In the genomic region with DNA sequence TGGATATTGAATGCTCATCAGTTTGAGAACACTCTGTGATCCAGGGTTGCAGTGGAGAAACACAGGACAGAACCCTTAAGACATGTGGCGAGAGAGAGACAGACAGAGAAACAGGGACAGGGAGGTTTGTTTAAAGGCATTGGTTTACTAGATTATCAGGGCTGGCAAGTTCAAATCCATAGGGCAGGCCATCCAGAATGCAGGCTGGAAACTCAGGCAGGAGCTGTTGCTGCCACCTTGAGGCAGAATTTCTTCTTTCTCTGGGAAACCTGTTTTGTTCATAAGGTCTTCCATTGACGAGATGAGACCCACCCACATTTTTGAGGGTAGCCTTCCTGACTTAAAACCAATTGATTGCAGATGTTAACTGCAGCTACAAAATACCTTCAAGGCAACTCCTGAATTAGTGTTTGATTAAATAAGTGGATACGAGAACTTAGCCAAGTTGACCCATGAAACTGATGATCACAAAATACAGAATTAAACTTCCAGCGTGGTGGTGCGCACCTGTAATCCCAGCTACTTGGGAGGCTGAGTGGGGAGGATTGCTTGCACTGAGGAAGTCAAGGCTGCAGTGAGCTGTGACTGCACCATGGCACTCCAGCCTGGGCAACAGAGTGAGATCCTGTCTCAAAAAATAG, we compare ENCODE assay signal across 9 cellular contexts. TPM values are rescaled to one million over a fixed set of nuclear protein-coding genes. Genes with fewer than 3 reads are reported as not detected.
DNase-seq lines count a peak whose midpoint lies in the region; ATAC-seq, FAIRE-seq and TF ChIP-seq lines count a peak whose summit lies in the region.
"Had no signal": no experiment of that assay in that cellular context is flagged by ENCODE, and none has a peak within 500 bp of the region (broad histone marks: within the 10 kb centered on the region; RNA-seq: fewer than 3 reads in every experiment).

No MANE protein-coding gene starts in this region.

- H3K9me3 ChIP-seq in DND-41 (ENCODE audit: insufficient read depth, low read length, severe bottlenecking) = no peaks in the 10 kb centered on the region
- no peaks in the 10 kb centered on the region for H3K9me3 ChIP-seq in OCI-LY3 (ENCODE audit: insufficient read depth, low read length)
- peaks cover 6 to 9% of the 10 kb centered on the region in 2 experiments; a peak in 2 of 4 replicates for H3K9me3 ChIP-seq in H1 (ENCODE audit: insufficient read depth in 2 of 2, low read depth in 1 of 2, low read length in 1 of 2)

- H3K18ac ChIP-seq in H1 (ENCODE audit: extremely low read depth, low read length) = no peak overlapping the region

- no peak overlapping the region for H4K5ac ChIP-seq in H1 (ENCODE audit: insufficient read length, low read depth, low read length)

- H3K27me3 ChIP-seq in DND-41 (ENCODE audit: insufficient read depth, low read length, poor library complexity) (no peaks in the 10 kb centered on the region), OCI-LY3 (ENCODE audit: low read depth, low read length) (no peaks in the 10 kb centered on the region), H1 (replicated peaks in 1 of 4; ENCODE audit: control insufficient read depth in 3 of 4, extremely low read depth in 1 of 4, insufficient read depth in 3 of 4, low read length in 3 of 4) (peaks cover 0 to 4% (median under 1%) of the 10 kb centered on the region in 4 experiments; a peak in 1 of 7 replicates)

- H3K9ac ChIP-seq in DND-41 (ENCODE audit: low read depth, low read length) = no peak overlapping the region
- H3K9ac ChIP-seq in OCI-LY3 (ENCODE audit: low read length) = no peak overlapping the region
- no peak overlapping the region for H3K9ac ChIP-seq in H1 (replicated peaks in 1 of 4; ENCODE audit: extremely low read depth in 1 of 4, low read depth in 3 of 4, low read length in 3 of 4)

- no peak overlapping the region for H3K56ac ChIP-seq in H1 (replicated peaks; ENCODE audit: insufficient read length, low read depth, low read length)

- ATAC-seq in DND-41 (ENCODE audit: insufficient read depth, low read depth) (peak; percentile 49; the same call in 1 of the 3 replicates), GM18511 (IDR thresholded peaks at IDR 0.05; ENCODE audit: unreplicated experiment) (no peak), GM21825 (IDR thresholded peaks at IDR 0.05; ENCODE audit: unreplicated experiment) (no peak)

- H3K4me2 ChIP-seq in DND-41 (ENCODE audit: insufficient read depth, low read length) (no peak overlapping the region), OCI-LY3 (ENCODE audit: low read length) (no peak overlapping the region), H1 (ENCODE audit: insufficient read depth in 1 of 2, low read depth in 2 of 2, low read length in 2 of 2) (no peak overlapping the region)

- H2BK20ac ChIP-seq in H1 (ENCODE audit: low read length) = no peak overlapping the region

- H2BK5ac ChIP-seq in H1 (ENCODE audit: low read depth, low read length) = no peak overlapping the region

- CTCF ChIA-PET in H1 (lab: Charles Lee; ENCODE audit: partially characterized antibody) = interaction anchor here (0.6 to 1.0 kb wide), 5 partner anchors 8 to 74 kb away, joined by 3 read pairs; no protein-coding TSS in a partner anchor

- no peak overlapping the region for H2AFZ ChIP-seq in DND-41 (ENCODE audit: low read depth, low read length)
- no peak overlapping the region for H2AFZ ChIP-seq in OCI-LY3 (ENCODE audit: low read depth, low read length)
- no peak overlapping the region for H2AFZ ChIP-seq in H1 (ENCODE audit: low read length)

- TF ChIP-seq CTCF in DND-41 (IDR thresholded peaks at IDR 0.05; ENCODE audit: borderline replicate concordance, extremely low read depth, low read length, poor library complexity, severe bottlenecking) (peak; percentile 64), OCI-LY3 (IDR thresholded peaks at IDR 0.05; ENCODE audit: low read depth, low read length) (peak; percentile 55), H1 (IDR thresholded peaks at IDR 0.05; ENCODE audit: control extremely low read depth in 1 of 3, insufficient read depth in 1 of 3, low read depth in 1 of 3, low read length in 3 of 3) (peak; percentile 31 to 71 (median 57))

- TF ChIP-seq EP300 in H1 (IDR thresholded peaks at IDR 0.05; ENCODE audit: borderline replicate concordance in 1 of 2, low read depth in 2 of 2, low read length in 2 of 2) = no peak

- H3K36me3 ChIP-seq in DND-41 (ENCODE audit: insufficient read depth, low read length) (no peaks in the 10 kb centered on the region), OCI-LY3 (replicated peaks; ENCODE audit: low read depth, low read length) (no peaks in the 10 kb centered on the region), H1 (ENCODE audit: control insufficient read depth in 2 of 4, insufficient read depth in 4 of 4, low read length in 3 of 4) (no peaks in the 10 kb centered on the region)

- 88% methylated on average over 5 of the region's 5 CpGs; no CpG with 5 or more reads in 1 of the 2 experiments for WGBS in H1 (ENCODE audit: extremely low coverage in 1 of 2, insufficient coverage in 1 of 2, insufficient read length in 1 of 2, insufficient replicate concordance in 2 of 2, low coverage in 1 of 2, low lambda C conversion rate in 2 of 2, missing lambda C conversion rate in 1 of 2), 2 experiments

- H2BK12ac ChIP-seq in H1 (ENCODE audit: low read depth, low read length) = no peak overlapping the region

- H3K4me1 ChIP-seq in DND-41 (ENCODE audit: insufficient read depth, low read length) = no peaks in the 10 kb centered on the region
- no peaks in the 10 kb centered on the region for H3K4me1 ChIP-seq in OCI-LY3 (ENCODE audit: low read length)
- no peaks in the 10 kb centered on the region; a peak in 1 of 7 replicates for H3K4me1 ChIP-seq in H1 (replicated peaks in 1 of 4; ENCODE audit: control insufficient read depth in 3 of 4, insufficient read depth in 4 of 4, low read length in 3 of 4)

- no peak for TF ChIP-seq POLR2A in H1 (IDR thresholded peaks at IDR 0.05; ENCODE audit: control extremely low read depth in 1 of 2, low read depth in 2 of 2, low read length in 2 of 2)

- H4K20me1 ChIP-seq in DND-41 (ENCODE audit: insufficient read depth, low read length) (0 out of 2 replicates have a peak, but pooled peaks cover 3% of the 10 kb centered on the region), OCI-LY3 (ENCODE audit: insufficient read depth, low read length) (no peaks in the 10 kb centered on the region), H1 (replicated peaks in 1 of 2; ENCODE audit: control insufficient read depth in 1 of 2, insufficient read depth in 2 of 2, low read length in 2 of 2) (no peaks in the 10 kb centered on the region)

- no peak overlapping the region for H2AK5ac ChIP-seq in H1 (ENCODE audit: low read depth, low read length)

- H3K79me1 ChIP-seq in H1 (ENCODE audit: low read depth, low read length) = no peaks in the 10 kb centered on the region

- H3K27ac ChIP-seq in DND-41 (ENCODE audit: low read length) (no peak overlapping the region), OCI-LY3 (ENCODE audit: low read length) (no peak overlapping the region), H1 (ENCODE audit: low read depth, low read length) (no peak overlapping the region)

- no peak overlapping the region for H2BK120ac ChIP-seq in H1 (replicated peaks; ENCODE audit: low read depth, low read length)

- H3K79me2 ChIP-seq in DND-41 (ENCODE audit: insufficient read depth, low read length) (no peaks in the 10 kb centered on the region), OCI-LY3 (ENCODE audit: low read length) (no peaks in the 10 kb centered on the region), H1 (ENCODE audit: control insufficient read depth in 1 of 2, insufficient read depth in 2 of 2, low read length in 2 of 2) (no peaks in the 10 kb centered on the region)

- H3K23ac ChIP-seq in H1 (ENCODE audit: insufficient read length) = no peak overlapping the region

- H3K4me3 ChIP-seq in DND-41 (ENCODE audit: low read depth in 1 of 2, low read length in 2 of 2) (no peak overlapping the region), OCI-LY3 (ENCODE audit: low read length) (no peak overlapping the region), H1 (ENCODE audit: extremely low read depth in 1 of 4, insufficient read depth in 2 of 4, low read depth in 3 of 4, low read length in 4 of 4) (no peak overlapping the region)

- DNase-seq in DND-41 = peak; percentile 24
- DNase-seq in HT-29 (ENCODE audit: low spot score) = peak; percentile 84
- DNase-seq in H1 (ENCODE audit: low read depth in 1 of 2, low spot score in 2 of 2) = no peak
- DNase-seq in midbrain (lab: John Stamatoyannopoulos, UW) = peak; percentile 21
- DNase-seq in HK-2 (ENCODE audit: unreplicated experiment) = no peak

- H3K23me2 ChIP-seq in H1 (ENCODE audit: low read depth, low read length) = no peaks in the 10 kb centered on the region

- FAIRE-seq in H1 (lab: Jason Lieb, UNC) = peak; percentile 72
- FAIRE-seq: TTC549 had no signal

- peak; percentile 77 to 81 for TF ChIP-seq RAD21 in H1 (IDR thresholded peaks at IDR 0.05 in 1 of 2, conservative IDR thresholded peaks at IDR 0.05 in 1 of 2; ENCODE audit: low read depth in 2 of 2, low read length in 2 of 2)

- H3K14ac ChIP-seq in H1 (ENCODE audit: insufficient read length) = no peak overlapping the region

- POLR2A ChIA-PET in H1 (lab: Charles Lee; ENCODE audit: partially characterized antibody) = interaction anchor here (0.8 kb wide), 1 partner anchor 150 kb away, joined by 3 read pairs; no protein-coding TSS in a partner anchor

- no peak overlapping the region for H2BK15ac ChIP-seq in H1 (ENCODE audit: low read length)

- H4K8ac ChIP-seq in H1 (ENCODE audit: extremely low read depth, insufficient read depth, low read length) = no peak overlapping the region

- H3K4ac ChIP-seq in H1 (replicated peaks; ENCODE audit: insufficient read length, low read depth, low read length) = no peak overlapping the region

- H4K91ac ChIP-seq in H1 (replicated peaks; ENCODE audit: insufficient read length, low read length) = no peak overlapping the region

RNA-seq across cellular contexts. Expression of a gene that starts 55.9 kb away (rescaled TPM):
- 76.7 and 83.3 TPM in 2 replicates for total RNA-seq in HT-29 (2014; rRNA removed; shearing (Covaris generic))
- 94.7 and 96.5 TPM in 2 replicates for total RNA-seq in H1 (2021; fragmentation: NEBNext Ultra II Directional; extraction: Animal tissue kit (Norgen Biotek cat#: 25700))
- 43.2 and 47.3 TPM in 2 replicates for polyA plus RNA-seq in H1 (2011; rRNA removed)
- polyA plus RNA-seq in H1 (2011; cell fraction: cytosol; rRNA removed) = 70.0 TPM
- polyA plus RNA-seq in H1 (2011; cell fraction: nucleus; rRNA removed) = 71.3 TPM
- polyA plus RNA-seq in H1 (2012, experiment 1 of 2) = 67.4 to 93.5 TPM (median 80.4 TPM) in 4 replicates
- 8.8 TPM for polyA plus RNA-seq in H1 (2012, experiment 2 of 2)
- 50.2 TPM for polyA plus RNA-seq in H1 (2013, experiment 1 of 2)
- 50.1 TPM for polyA plus RNA-seq in H1 (2013, experiment 2 of 2)
- 57.6 and 58.2 TPM in 2 replicates for polyA minus RNA-seq in H1 (2011; rRNA and poly(A)+ RNA removed)
- 47.3 TPM for polyA minus RNA-seq in H1 (2011; cell fraction: cytosol; rRNA and poly(A)+ RNA removed)
- 63.4 TPM for polyA minus RNA-seq in H1 (2011; cell fraction: nucleus; rRNA and poly(A)+ RNA removed)

RNA-seq across cellular contexts. Expression of a gene that starts 56.3 kb away (rescaled TPM):
- total RNA-seq in HT-29 (2014; rRNA removed; shearing (Covaris generic)) = 41.9 and 67.3 TPM in 2 replicates
- total RNA-seq in H1 (2021; fragmentation: NEBNext Ultra II Directional; extraction: Animal tissue kit (Norgen Biotek cat#: 25700)) = 36.7 and 42.4 TPM in 2 replicates
- polyA plus RNA-seq in H1 (2011; rRNA removed) = 34.7 and 63.2 TPM in 2 replicates
- polyA plus RNA-seq in H1 (2011; cell fraction: cytosol; rRNA removed) = 36.1 TPM
- polyA plus RNA-seq in H1 (2011; cell fraction: nucleus; rRNA removed) = 38.1 TPM
- 11.4 to 25.4 TPM (median 20.5 TPM) in 4 replicates for polyA plus RNA-seq in H1 (2012, experiment 1 of 2)
- 14.8 TPM for polyA plus RNA-seq in H1 (2012, experiment 2 of 2)
- 13.8 TPM for polyA plus RNA-seq in H1 (2013, experiment 1 of 2)
- 13.4 TPM for polyA plus RNA-seq in H1 (2013, experiment 2 of 2)
- polyA minus RNA-seq in H1 (2011; rRNA and poly(A)+ RNA removed) = 16.2 and 25.7 TPM in 2 replicates
- 34.1 TPM for polyA minus RNA-seq in H1 (2011; cell fraction: cytosol; rRNA and poly(A)+ RNA removed)
- 17.4 TPM for polyA minus RNA-seq in H1 (2011; cell fraction: nucleus; rRNA and poly(A)+ RNA removed)

Comparison
In these comparisons a context has a peak if more than half of its experiments do, and no peak if none do; other contexts are left out.
1. DNase-seq: peak in DND-41 (single experiment), HT-29 (single experiment) and midbrain (single experiment); none in H1 (0 of 2) and HK-2 (single experiment).
2. Peak in every context shown above with its lines, with median percentiles within 50 percentile points of each other: CTCF ChIP-seq.